Comparison of ENCODE assay signal across 1 cellular context in the genomic region with DNA sequence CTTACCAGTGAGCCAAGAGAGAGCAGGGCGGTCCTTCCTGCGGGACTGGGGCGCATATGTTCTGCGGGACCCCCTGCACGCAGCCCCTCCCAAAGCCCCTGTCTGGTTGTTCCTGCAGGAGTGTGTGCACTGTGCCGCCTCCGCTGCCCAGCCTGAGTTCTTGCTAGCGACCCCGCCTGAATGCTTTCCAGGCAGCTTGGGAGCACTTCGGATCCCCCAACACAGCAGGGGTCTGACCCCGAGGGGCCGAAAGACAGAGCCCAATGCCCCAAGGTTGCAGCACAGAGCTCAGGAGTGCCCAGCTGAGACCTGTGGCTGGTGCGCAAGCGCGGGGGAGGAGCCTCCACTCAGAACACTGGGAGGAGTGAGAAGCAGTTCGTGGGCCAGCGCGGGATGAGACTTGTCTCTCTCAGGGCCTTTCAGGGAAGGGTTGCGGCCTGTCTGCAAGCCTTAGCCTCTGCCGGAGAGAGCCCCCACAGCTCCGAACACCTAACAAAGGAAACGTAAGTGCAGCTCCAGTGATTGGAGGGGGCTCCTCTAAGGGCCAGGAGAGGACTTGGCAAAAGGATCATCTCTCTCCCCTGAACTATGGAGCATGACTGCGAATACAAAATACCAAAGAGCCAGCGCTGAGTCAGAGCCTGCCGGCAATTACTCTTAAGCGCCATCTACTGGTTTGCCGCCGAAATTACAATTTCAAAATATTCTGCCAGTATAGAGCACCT.
TF ChIP-seq lines count a peak whose summit lies in the region.

No MANE protein-coding gene starts in this region.

TF ChIP-seq in SK-N-SH, 30 proteins besides CTCF, POLR2A, EP300 and RAD21 (continued from another document):
- TF ChIP-seq, protein P1, sequence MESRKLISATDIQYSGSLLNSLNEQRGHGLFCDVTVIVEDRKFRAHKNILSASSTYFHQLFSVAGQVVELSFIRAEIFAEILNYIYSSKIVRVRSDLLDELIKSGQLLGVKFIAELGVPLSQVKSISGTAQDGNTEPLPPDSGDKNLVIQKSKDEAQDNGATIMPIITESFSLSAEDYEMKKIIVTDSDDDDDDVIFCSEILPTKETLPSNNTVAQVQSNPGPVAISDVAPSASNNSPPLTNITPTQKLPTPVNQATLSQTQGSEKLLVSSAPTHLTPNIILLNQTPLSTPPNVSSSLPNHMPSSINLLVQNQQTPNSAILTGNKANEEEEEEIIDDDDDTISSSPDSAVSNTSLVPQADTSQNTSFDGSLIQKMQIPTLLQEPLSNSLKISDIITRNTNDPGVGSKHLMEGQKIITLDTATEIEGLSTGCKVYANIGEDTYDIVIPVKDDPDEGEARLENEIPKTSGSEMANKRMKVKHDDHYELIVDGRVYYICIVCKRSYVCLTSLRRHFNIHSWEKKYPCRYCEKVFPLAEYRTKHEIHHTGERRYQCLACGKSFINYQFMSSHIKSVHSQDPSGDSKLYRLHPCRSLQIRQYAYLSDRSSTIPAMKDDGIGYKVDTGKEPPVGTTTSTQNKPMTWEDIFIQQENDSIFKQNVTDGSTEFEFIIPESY (IDR thresholded peaks at IDR 0.05; ENCODE audit: borderline replicate concordance, low read depth): 0 out of 2 replicates have a peak, but pooled peaks have one; percentile 20
- TF ChIP-seq, protein P2, sequence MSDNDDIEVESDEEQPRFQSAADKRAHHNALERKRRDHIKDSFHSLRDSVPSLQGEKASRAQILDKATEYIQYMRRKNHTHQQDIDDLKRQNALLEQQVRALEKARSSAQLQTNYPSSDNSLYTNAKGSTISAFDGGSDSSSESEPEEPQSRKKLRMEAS (IDR thresholded peaks at IDR 0.05; ENCODE audit: low read depth): peak; percentile 81; the same call in 1 of the 2 replicates
- TF ChIP-seq ELF1 (IDR thresholded peaks at IDR 0.05): no peak
- TF ChIP-seq YY1 (IDR thresholded peaks at IDR 0.05; ENCODE audit: low read depth): peak; percentile 65; the same call in 1 of the 2 replicates
- TF ChIP-seq TCF12 (IDR thresholded peaks at IDR 0.05): no peak
- TF ChIP-seq, protein P3, sequence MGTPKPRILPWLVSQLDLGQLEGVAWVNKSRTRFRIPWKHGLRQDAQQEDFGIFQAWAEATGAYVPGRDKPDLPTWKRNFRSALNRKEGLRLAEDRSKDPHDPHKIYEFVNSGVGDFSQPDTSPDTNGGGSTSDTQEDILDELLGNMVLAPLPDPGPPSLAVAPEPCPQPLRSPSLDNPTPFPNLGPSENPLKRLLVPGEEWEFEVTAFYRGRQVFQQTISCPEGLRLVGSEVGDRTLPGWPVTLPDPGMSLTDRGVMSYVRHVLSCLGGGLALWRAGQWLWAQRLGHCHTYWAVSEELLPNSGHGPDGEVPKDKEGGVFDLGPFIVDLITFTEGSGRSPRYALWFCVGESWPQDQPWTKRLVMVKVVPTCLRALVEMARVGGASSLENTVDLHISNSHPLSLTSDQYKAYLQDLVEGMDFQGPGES (IDR thresholded peaks at IDR 0.05; ENCODE audit: low read depth, low read length): no peak
- TF ChIP-seq NFIC (IDR thresholded peaks at IDR 0.05; ENCODE audit: borderline replicate concordance): peak; percentile 31; the same call in 1 of the 2 replicates
- peak; percentile 40 for TF ChIP-seq TAF1 (IDR thresholded peaks at IDR 0.05; ENCODE audit: borderline replicate concordance, low read depth, low read length)
- TF ChIP-seq, protein P4, sequence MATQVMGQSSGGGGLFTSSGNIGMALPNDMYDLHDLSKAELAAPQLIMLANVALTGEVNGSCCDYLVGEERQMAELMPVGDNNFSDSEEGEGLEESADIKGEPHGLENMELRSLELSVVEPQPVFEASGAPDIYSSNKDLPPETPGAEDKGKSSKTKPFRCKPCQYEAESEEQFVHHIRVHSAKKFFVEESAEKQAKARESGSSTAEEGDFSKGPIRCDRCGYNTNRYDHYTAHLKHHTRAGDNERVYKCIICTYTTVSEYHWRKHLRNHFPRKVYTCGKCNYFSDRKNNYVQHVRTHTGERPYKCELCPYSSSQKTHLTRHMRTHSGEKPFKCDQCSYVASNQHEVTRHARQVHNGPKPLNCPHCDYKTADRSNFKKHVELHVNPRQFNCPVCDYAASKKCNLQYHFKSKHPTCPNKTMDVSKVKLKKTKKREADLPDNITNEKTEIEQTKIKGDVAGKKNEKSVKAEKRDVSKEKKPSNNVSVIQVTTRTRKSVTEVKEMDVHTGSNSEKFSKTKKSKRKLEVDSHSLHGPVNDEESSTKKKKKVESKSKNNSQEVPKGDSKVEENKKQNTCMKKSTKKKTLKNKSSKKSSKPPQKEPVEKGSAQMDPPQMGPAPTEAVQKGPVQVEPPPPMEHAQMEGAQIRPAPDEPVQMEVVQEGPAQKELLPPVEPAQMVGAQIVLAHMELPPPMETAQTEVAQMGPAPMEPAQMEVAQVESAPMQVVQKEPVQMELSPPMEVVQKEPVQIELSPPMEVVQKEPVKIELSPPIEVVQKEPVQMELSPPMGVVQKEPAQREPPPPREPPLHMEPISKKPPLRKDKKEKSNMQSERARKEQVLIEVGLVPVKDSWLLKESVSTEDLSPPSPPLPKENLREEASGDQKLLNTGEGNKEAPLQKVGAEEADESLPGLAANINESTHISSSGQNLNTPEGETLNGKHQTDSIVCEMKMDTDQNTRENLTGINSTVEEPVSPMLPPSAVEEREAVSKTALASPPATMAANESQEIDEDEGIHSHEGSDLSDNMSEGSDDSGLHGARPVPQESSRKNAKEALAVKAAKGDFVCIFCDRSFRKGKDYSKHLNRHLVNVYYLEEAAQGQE (IDR thresholded peaks at IDR 0.05; ENCODE audit: low read depth, low read length): no peak
- TF ChIP-seq, protein P5, sequence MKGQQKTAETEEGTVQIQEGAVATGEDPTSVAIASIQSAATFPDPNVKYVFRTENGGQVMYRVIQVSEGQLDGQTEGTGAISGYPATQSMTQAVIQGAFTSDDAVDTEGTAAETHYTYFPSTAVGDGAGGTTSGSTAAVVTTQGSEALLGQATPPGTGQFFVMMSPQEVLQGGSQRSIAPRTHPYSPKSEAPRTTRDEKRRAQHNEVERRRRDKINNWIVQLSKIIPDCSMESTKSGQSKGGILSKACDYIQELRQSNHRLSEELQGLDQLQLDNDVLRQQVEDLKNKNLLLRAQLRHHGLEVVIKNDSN (IDR thresholded peaks at IDR 0.05; ENCODE audit: borderline replicate concordance, low read depth): no peak
- no peak for TF ChIP-seq TEAD4 (IDR thresholded peaks at IDR 0.05; ENCODE audit: borderline replicate concordance, insufficient read depth)
- peak; percentile 80 for TF ChIP-seq MXI1 (IDR thresholded peaks at IDR 0.05; ENCODE audit: low read depth, low read length)
- TF ChIP-seq NRF1 (IDR thresholded peaks at IDR 0.05; ENCODE audit: low read depth, low read length): peak; percentile 92
- TF ChIP-seq CHD2 (IDR thresholded peaks at IDR 0.05; ENCODE audit: low read length, partially characterized antibody): peak; percentile 63
- TF ChIP-seq RXRA (IDR thresholded peaks at IDR 0.05; ENCODE audit: borderline replicate concordance, low read depth): no peak
- no peak for TF ChIP-seq FOXJ3 (CRISPR knock-in tag; IDR thresholded peaks at IDR 0.05)
